ENCODE assay signal across 3 cellular contexts in the genomic region with DNA sequence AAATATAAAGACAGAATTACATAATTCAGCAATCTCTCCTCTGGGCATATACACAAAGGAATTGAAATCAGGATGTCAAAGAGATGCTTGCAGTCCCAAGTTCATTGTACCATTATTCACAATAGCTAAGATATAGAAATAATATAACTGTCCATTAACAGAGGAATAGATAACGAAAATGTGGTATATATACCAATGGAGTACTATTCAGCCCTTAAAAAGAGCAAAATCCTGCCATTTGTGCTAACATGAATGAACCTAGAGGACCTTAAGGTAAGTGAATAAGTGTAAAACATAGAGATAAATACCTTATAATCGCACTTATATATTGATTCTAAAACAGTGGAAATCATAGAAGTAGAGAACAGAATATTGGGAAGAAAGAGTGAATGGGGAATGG.
TF ChIP-seq lines count a peak whose summit lies in the region.

No MANE protein-coding gene starts in this region.

TF ChIP-seq in HEK293, 187 proteins besides CTCF, POLR2A, EP300 and RAD21:
- TF ChIP-seq ZNF404 (tag by site-specific recombination; IDR thresholded peaks at IDR 0.05) (no peak), ZNF585B (tag by site-specific recombination; IDR thresholded peaks at IDR 0.05) (no peak), ZEB2 (tag by site-specific recombination; IDR thresholded peaks at IDR 0.05) (no peak), ZNF629 (tag by site-specific recombination; IDR thresholded peaks at IDR 0.05) (no peak), ZNF146 (tag by site-specific recombination; IDR thresholded peaks at IDR 0.05) (peak; percentile 60)
TF ChIP-seq in HEK293: peak in this region for 1.

TF ChIP-seq in GM12878, 131 proteins besides CTCF, POLR2A, EP300 and RAD21:
- TF ChIP-seq SMARCA5 (IDR thresholded peaks at IDR 0.05) = 0 out of 2 replicates have a peak, but pooled peaks have one; percentile 20
- TF ChIP-seq, protein P1, sequence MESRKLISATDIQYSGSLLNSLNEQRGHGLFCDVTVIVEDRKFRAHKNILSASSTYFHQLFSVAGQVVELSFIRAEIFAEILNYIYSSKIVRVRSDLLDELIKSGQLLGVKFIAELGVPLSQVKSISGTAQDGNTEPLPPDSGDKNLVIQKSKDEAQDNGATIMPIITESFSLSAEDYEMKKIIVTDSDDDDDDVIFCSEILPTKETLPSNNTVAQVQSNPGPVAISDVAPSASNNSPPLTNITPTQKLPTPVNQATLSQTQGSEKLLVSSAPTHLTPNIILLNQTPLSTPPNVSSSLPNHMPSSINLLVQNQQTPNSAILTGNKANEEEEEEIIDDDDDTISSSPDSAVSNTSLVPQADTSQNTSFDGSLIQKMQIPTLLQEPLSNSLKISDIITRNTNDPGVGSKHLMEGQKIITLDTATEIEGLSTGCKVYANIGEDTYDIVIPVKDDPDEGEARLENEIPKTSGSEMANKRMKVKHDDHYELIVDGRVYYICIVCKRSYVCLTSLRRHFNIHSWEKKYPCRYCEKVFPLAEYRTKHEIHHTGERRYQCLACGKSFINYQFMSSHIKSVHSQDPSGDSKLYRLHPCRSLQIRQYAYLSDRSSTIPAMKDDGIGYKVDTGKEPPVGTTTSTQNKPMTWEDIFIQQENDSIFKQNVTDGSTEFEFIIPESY (IDR thresholded peaks at IDR 0.05) = 0 out of 2 replicates have a peak, but pooled peaks have one; percentile 15
- peak; percentile 34; the same call in 1 of the 2 replicates for TF ChIP-seq ZNF24 (IDR thresholded peaks at IDR 0.05)
- no peak for TF ChIP-seq FOXK2 (IDR thresholded peaks at IDR 0.05)
- no peak for TF ChIP-seq PRDM15 (CRISPR knock-in tag; IDR thresholded peaks at IDR 0.05)
- TF ChIP-seq ZNF217 (IDR thresholded peaks at IDR 0.05) = peak; percentile 72

TF ChIP-seq in HEK293T, 16 proteins besides CTCF, POLR2A, EP300 and RAD21:
- TF ChIP-seq L3MBTL2 (conservative IDR thresholded peaks at IDR 0.05) (no peak), BHLHE40 (IDR thresholded peaks at IDR 0.05; ENCODE audit: borderline replicate concordance) (no peak), FOXK2 (IDR thresholded peaks at IDR 0.05) (no peak), FOXM1 (IDR thresholded peaks at IDR 0.05; ENCODE audit: borderline replicate concordance) (no peak), NFRKB (IDR thresholded peaks at IDR 0.05) (no peak), SUZ12 (IDR thresholded peaks at IDR 0.05) (no peak), ZNF384 (IDR thresholded peaks at IDR 0.05) (no peak), TARDBP (IDR thresholded peaks at IDR 0.05) (no peak), ARNT (IDR thresholded peaks at IDR 0.05) (no peak), FOXA1 (IDR thresholded peaks at IDR 0.05) (no peak)
TF ChIP-seq in HEK293T: peak in this region for 0.
